1 cellular context compared by ENCODE assay signal in genomic region chr1:213409208-213409631, GRCh38.
TF ChIP-seq lines count a peak whose summit lies in the region.

No MANE protein-coding gene starts in this region.

TF ChIP-seq in K562, 482 proteins besides CTCF, POLR2A, EP300 and RAD21 (continued from another document and continues in another):
- no peak for TF ChIP-seq JUND (IDR thresholded peaks at IDR 0.05; ENCODE audit: borderline replicate concordance, low read depth, low read length)
- TF ChIP-seq JUND (tag; IDR thresholded peaks at IDR 0.05; ENCODE audit: borderline replicate concordance, low read depth, low read length), result no peak
- no peak for TF ChIP-seq SRF (CRISPR knock-in tag; IDR thresholded peaks at IDR 0.05)
- TF ChIP-seq CREB1 (IDR thresholded peaks at IDR 0.05), result no peak
- no peak for TF ChIP-seq CREB1 (CRISPR knock-in tag; IDR thresholded peaks at IDR 0.05)
- no peak for TF ChIP-seq SRSF9 (IDR thresholded peaks at IDR 0.05; ENCODE audit: borderline replicate concordance, low read depth, low read length)
- TF ChIP-seq ZBTB9 (CRISPR knock-in tag; IDR thresholded peaks at IDR 0.05), result no peak
- no peak for TF ChIP-seq MTA2 (IDR thresholded peaks at IDR 0.05; ENCODE audit: low read depth)
- TF ChIP-seq CHD2 (IDR thresholded peaks at IDR 0.05; ENCODE audit: low read depth, low read length), result no peak
- no peak for TF ChIP-seq SAP30 (IDR thresholded peaks at IDR 0.05; ENCODE audit: borderline replicate concordance, insufficient read depth, low read depth, low read length, poor library complexity, severe bottlenecking)
- no peak for TF ChIP-seq NR3C1 (CRISPR knock-in tag; IDR thresholded peaks at IDR 0.05)
- no peak for TF ChIP-seq DIDO1 (tag; IDR thresholded peaks at IDR 0.05; ENCODE audit: low read depth)
- no peak for TF ChIP-seq ZNF76 (CRISPR knock-in tag; IDR thresholded peaks at IDR 0.05; ENCODE audit: borderline replicate concordance)
- TF ChIP-seq ZNF764 (CRISPR knock-in tag; IDR thresholded peaks at IDR 0.05; ENCODE audit: low read depth), result no peak
- TF ChIP-seq FOXA3 (CRISPR knock-in tag; conservative IDR thresholded peaks at IDR 0.05 in 1 of 2, IDR thresholded peaks at IDR 0.05 in 1 of 2), result no peak
- TF ChIP-seq ETS2 (tag; IDR thresholded peaks at IDR 0.05; ENCODE audit: borderline replicate concordance, poor library complexity, severe bottlenecking), result no peak
- TF ChIP-seq ZBTB5 (IDR thresholded peaks at IDR 0.05), result peak; percentile 85
- TF ChIP-seq CHD4 (IDR thresholded peaks at IDR 0.05; ENCODE audit: insufficient read depth, insufficient replicate concordance, low read depth, low read length, poor library complexity, severe bottlenecking), result no peak
- TF ChIP-seq NR2C2 (CRISPR knock-in tag; IDR thresholded peaks at IDR 0.05), result no peak
- TF ChIP-seq NR2C2 (tag; IDR thresholded peaks at IDR 0.05), result no peak
- TF ChIP-seq ZNF354B (CRISPR knock-in tag; IDR thresholded peaks at IDR 0.05), result no peak
- no peak for TF ChIP-seq TARDBP (IDR thresholded peaks at IDR 0.05)
- peak; percentile 54 for TF ChIP-seq ATF7 (IDR thresholded peaks at IDR 0.05)
- TF ChIP-seq ZNF3 (CRISPR knock-in tag; IDR thresholded peaks at IDR 0.05), result no peak
- no peak for TF ChIP-seq ZNF655 (CRISPR knock-in tag; IDR thresholded peaks at IDR 0.05)
- TF ChIP-seq CUX1 (CRISPR knock-in tag; IDR thresholded peaks at IDR 0.05), result no peak
- TF ChIP-seq ZNF407 (IDR thresholded peaks at IDR 0.05; ENCODE audit: low read depth), result no peak
- no peak for TF ChIP-seq NFATC3 (IDR thresholded peaks at IDR 0.05)
- no peak for TF ChIP-seq NFIC (IDR thresholded peaks at IDR 0.05)
- no peak for TF ChIP-seq MLX (CRISPR knock-in tag; conservative IDR thresholded peaks at IDR 0.05)
- no peak for TF ChIP-seq ZNF507 (tag; conservative IDR thresholded peaks at IDR 0.05)
- TF ChIP-seq ESRRA (IDR thresholded peaks at IDR 0.05; ENCODE audit: borderline replicate concordance, low read depth), result peak; percentile 34; the same call in 1 of the 2 replicates
- no peak for TF ChIP-seq ZBTB34 (CRISPR knock-in tag; IDR thresholded peaks at IDR 0.05)
- no peak for TF ChIP-seq ZBTB26 (CRISPR knock-in tag; IDR thresholded peaks at IDR 0.05)
- no peak for TF ChIP-seq ZNF24 (IDR thresholded peaks at IDR 0.05)
- TF ChIP-seq NFRKB (IDR thresholded peaks at IDR 0.05; ENCODE audit: low read depth), result peak; percentile 74
- TF ChIP-seq RBM14 (IDR thresholded peaks at IDR 0.05; ENCODE audit: borderline replicate concordance, insufficient read depth, low read depth, low read length), result no peak
- TF ChIP-seq CCNT2 (IDR thresholded peaks at IDR 0.05; ENCODE audit: borderline replicate concordance, extremely low read depth, insufficient read length, low read depth, low read length), result no peak
- TF ChIP-seq NCOA2 (IDR thresholded peaks at IDR 0.05; ENCODE audit: partially characterized antibody in 2 of 2), result no peak
- no peak for TF ChIP-seq ZNF586 (CRISPR knock-in tag; conservative IDR thresholded peaks at IDR 0.05)
